8 cellular contexts compared by ENCODE assay signal in genomic region chrX:135985123-135985973, GRCh38. TPM values are rescaled to one million over a fixed set of nuclear protein-coding genes. Genes with fewer than 3 reads are reported as not detected.
DNase-seq lines count a peak whose midpoint lies in the region; ATAC-seq, FAIRE-seq and TF ChIP-seq lines count a peak whose summit lies in the region.

Gene SLC9A6, plus strand, starts transcription at chrX:135985435. Its CDS starts 224 bp downstream, at chrX:135985659.

- TF ChIP-seq CTCF in Loucy (conservative IDR thresholded peaks at IDR 0.05; ENCODE audit: low read length) (no peak), SK-N-SH (IDR thresholded peaks at IDR 0.05) (0 out of 2 replicates have a peak, but pooled peaks have one; percentile 6), pancreas (IDR thresholded peaks at IDR 0.05) (no peak), tibial nerve (IDR thresholded peaks at IDR 0.05) (no peak)

- 0 to 1% methylated on average over 4 to 23 of the region's 69 CpGs for WGBS in GM23248 (ENCODE audit: low coverage in 1 of 2, low lambda C conversion rate in 2 of 2, missing lambda C conversion rate in 2 of 2), 2 experiments
- WGBS in SK-N-SH (ENCODE audit: low lambda C conversion rate): 4% methylated on average over 20 of the region's 69 CpGs
- 0 to 31% methylated on average over 30 to 66 of the region's 69 CpGs for WGBS in pancreas, 2 donors
- 0 to 39% methylated on average over 8 to 48 of the region's 69 CpGs for WGBS in tibial nerve, 2 donors

- H3K27ac Mint-ChIP-seq in activated naive CD8-positive, alpha-beta T cell: peak within 1 kb of the TSS; percentile 94

- TF ChIP-seq EP300 in SK-N-SH (IDR thresholded peaks at IDR 0.05; ENCODE audit: borderline replicate concordance in 1 of 2, low read depth in 1 of 2, low read length in 1 of 2) (no peak), tibial nerve (IDR thresholded peaks at IDR 0.05) (peak in 1 of 2 donors; percentile 64)

- no peak for FAIRE-seq in pancreas (lab: Jason Lieb, UNC)

- intact Hi-C loops in Right ventricle myocardium superior (cut with DNase I) (no loop called here), pancreas (cut with DNase I) (no loop called here)

- H3F3A ChIP-seq in GM23248 (ENCODE audit: insufficient read depth) (no peaks in the 10 kb centered on the region), Loucy (ENCODE audit: low read depth) (no peaks in the 10 kb centered on the region), SK-N-SH (replicated peaks; ENCODE audit: insufficient read depth) (peaks cover 3% of the 10 kb centered on the region)

- H3K9me2 ChIP-seq in GM23248 (ENCODE audit: insufficient read depth) (no peaks in the 10 kb centered on the region), Loucy (replicated peaks; ENCODE audit: low read depth, low read length) (no peaks in the 10 kb centered on the region), SK-N-SH (no peaks in the 10 kb centered on the region)

- H2AFZ ChIP-seq in GM23248: peak within 1 kb of the TSS; percentile 96
- peak within 1 kb of the TSS; percentile 95 for H2AFZ ChIP-seq in Loucy (ENCODE audit: low read length)
- H2AFZ ChIP-seq in SK-N-SH (ENCODE audit: low read depth): peak within 1 kb of the TSS; percentile 93

- DNase-seq in GM23248 (peak; percentile 73), SK-N-SH (peak; percentile 90), Right ventricle myocardium superior (peak; percentile 84), pancreas (peak; percentile 64 to 87 (median 74)), tibial nerve (ENCODE audit: low spot score in 2 of 2) (peak; percentile 41 to 45)

- H3K4me3 ChIP-seq in GM23248 (peak within 1 kb of the TSS; percentile 83), Loucy (ENCODE audit: low read length, poor library complexity, severe bottlenecking) (peak within 1 kb of the TSS; percentile 87), SK-N-SH (ENCODE audit: low read depth in 2 of 2, low read length in 1 of 2) (peak within 1 kb of the TSS; percentile 68 to 70), pancreas (peak within 1 kb of the TSS; percentile 34 to 62 (median 54)), tibial nerve (peak within 1 kb of the TSS; percentile 51 to 78 (median 54))

- H3K4me1 ChIP-seq in ES-I3 (ENCODE audit: insufficient read depth, low read length): no peaks in the 10 kb centered on the region
- peaks cover 13% of the 10 kb centered on the region; the same call in 1 of the 2 replicates for H3K4me1 ChIP-seq in GM23248 (ENCODE audit: insufficient read depth)
- H3K4me1 ChIP-seq in Loucy (ENCODE audit: insufficient read depth, low read length, poor library complexity, severe bottlenecking): peaks cover 29% of the 10 kb centered on the region
- H3K4me1 ChIP-seq in SK-N-SH (ENCODE audit: control insufficient read depth in 1 of 2, insufficient read depth in 2 of 2, low read depth in 1 of 2, low read length in 1 of 2): no peaks in the 10 kb centered on the region; a peak in 2 of 4 replicates
- peaks cover 0 to 4% (median 0%) of the 10 kb centered on the region in 3 donors for H3K4me1 ChIP-seq in pancreas
- peaks cover 0 to 17% (median 0%) of the 10 kb centered on the region in 4 donors for H3K4me1 ChIP-seq in tibial nerve

- no peaks in the 10 kb centered on the region for H3K27me3 Mint-ChIP-seq in activated naive CD8-positive, alpha-beta T cell

- H3K79me2 ChIP-seq in GM23248 (ENCODE audit: insufficient read depth): no peaks in the 10 kb centered on the region; the same call in 1 of the 2 replicates
- peaks cover 34% of the 10 kb centered on the region for H3K79me2 ChIP-seq in Loucy (ENCODE audit: insufficient read depth, low read length)
- H3K79me2 ChIP-seq in SK-N-SH (ENCODE audit: insufficient read depth): peaks cover 5% of the 10 kb centered on the region; the same call in 1 of the 2 replicates

- H3K4me2 ChIP-seq in GM23248 (ENCODE audit: unreplicated experiment) (peak within 1 kb of the TSS; percentile 86), Loucy (ENCODE audit: low read depth, low read length, poor library complexity, severe bottlenecking) (peak within 1 kb of the TSS; percentile 83), SK-N-SH (peak within 1 kb of the TSS; percentile 81)

- TF ChIP-seq POLR2A in tibial nerve (IDR thresholded peaks at IDR 0.05): peak in 1 of 2 donors; percentile 42

- H3K36me3 ChIP-seq in ES-I3 (ENCODE audit: insufficient read depth, low read length): no peaks in the 10 kb centered on the region
- no peaks in the 10 kb centered on the region for H3K36me3 ChIP-seq in GM23248 (ENCODE audit: low read depth)
- H3K36me3 ChIP-seq in Loucy (ENCODE audit: insufficient read depth, low read length): no peaks in the 10 kb centered on the region
- no peaks in the 10 kb centered on the region for H3K36me3 ChIP-seq in SK-N-SH (replicated peaks in 1 of 2; ENCODE audit: control insufficient read depth in 1 of 2, insufficient read depth in 2 of 2, low read length in 1 of 2)
- no peaks in the 10 kb centered on the region for H3K36me3 ChIP-seq in pancreas
- no peaks in the 10 kb centered on the region for H3K36me3 ChIP-seq in tibial nerve

- peak within 1 kb of the TSS; percentile 98 for H3K9ac ChIP-seq in ES-I3 (ENCODE audit: low read depth, low read length)
- H3K9ac ChIP-seq in GM23248: peak within 1 kb of the TSS; percentile 83
- peak within 1 kb of the TSS; percentile 80 for H3K9ac ChIP-seq in Loucy (ENCODE audit: low read depth, low read length, poor library complexity, severe bottlenecking)
- H3K9ac ChIP-seq in SK-N-SH: peak within 1 kb of the TSS; percentile 55

- no peaks in the 10 kb centered on the region for H3K9me3 Mint-ChIP-seq in activated naive CD8-positive, alpha-beta T cell (ENCODE audit: low read depth)

- no peak for TF ChIP-seq RAD21 in SK-N-SH (IDR thresholded peaks at IDR 0.05; ENCODE audit: low read length)

- no peaks in the 10 kb centered on the region for H4K20me1 ChIP-seq in GM23248 (ENCODE audit: insufficient read depth)
- H4K20me1 ChIP-seq in Loucy (ENCODE audit: insufficient read depth, low read length, poor library complexity, severe bottlenecking): peaks cover 5% of the 10 kb centered on the region
- H4K20me1 ChIP-seq in SK-N-SH (ENCODE audit: insufficient read depth): no peaks in the 10 kb centered on the region

- H3K36me3 Mint-ChIP-seq in activated naive CD8-positive, alpha-beta T cell: no peaks in the 10 kb centered on the region

- no peaks in the 10 kb centered on the region for H3K27me3 ChIP-seq in GM23248 (replicated peaks; ENCODE audit: insufficient read depth)
- no peaks in the 10 kb centered on the region for H3K27me3 ChIP-seq in Loucy (ENCODE audit: insufficient read depth, low read length, poor library complexity, severe bottlenecking)
- peaks cover 5% of the 10 kb centered on the region; the same call in 1 of the 2 replicates for H3K27me3 ChIP-seq in SK-N-SH (ENCODE audit: insufficient read depth)
- no peaks in the 10 kb centered on the region for H3K27me3 ChIP-seq in pancreas
- peaks cover 0 to 4% of the 10 kb centered on the region in 2 donors for H3K27me3 ChIP-seq in tibial nerve

- H3K4me3 Mint-ChIP-seq in activated naive CD8-positive, alpha-beta T cell: peak within 1 kb of the TSS; percentile 94

- POLR2A ChIA-PET in SK-N-SH (lab: Yijun Ruan, JAX): interaction anchor here (1.5 kb wide), 1 partner anchor 11 kb away, joined by 5 read pairs; the partner anchor contains the start of gene MMGT1

- H3K9me3 ChIP-seq in ES-I3 (ENCODE audit: control insufficient read depth, insufficient read depth, low read length) (no peaks in the 10 kb centered on the region), GM23248 (ENCODE audit: low read depth) (no peaks in the 10 kb centered on the region), Loucy (ENCODE audit: insufficient read depth, low read depth, low read length) (no peaks in the 10 kb centered on the region), SK-N-SH (no peaks in the 10 kb centered on the region), pancreas (no peaks in the 10 kb centered on the region), tibial nerve (no peaks in the 10 kb centered on the region)

- ATAC-seq in Right ventricle myocardium superior (ENCODE audit: poor library complexity) (peak; percentile 99), pancreas (peak; percentile 98 to 99 (median 98))

- H3K4me1 Mint-ChIP-seq in activated naive CD8-positive, alpha-beta T cell (ENCODE audit: low read depth): peaks cover 60% of the 10 kb centered on the region

- H3K27ac ChIP-seq in GM23248: peak within 1 kb of the TSS; percentile 34
- peak within 1 kb of the TSS; percentile 22 to 69; a peak in 3 of 4 replicates for H3K27ac ChIP-seq in SK-N-SH (ENCODE audit: low read depth in 2 of 2, low read length in 1 of 2)
- peak within 1 kb of the TSS; percentile 20 to 61 (median 54) for H3K27ac ChIP-seq in pancreas
- peak within 1 kb of the TSS; percentile 83 to 91 (median 85) for H3K27ac ChIP-seq in tibial nerve

- in situ Hi-C loops in GM23248 (cut with MboI): no loop called here

- CTCF ChIA-PET in SK-N-SH (lab: Yijun Ruan, JAX): interaction anchor here (0.5 to 1.5 kb wide), 3 partner anchors 16 to 43 kb away, joined by 3 read pairs; no protein-coding TSS in a partner anchor

TF ChIP-seq in SK-N-SH, 30 proteins besides CTCF, POLR2A, EP300 and RAD21:
- TF ChIP-seq MEF2A (IDR thresholded peaks at IDR 0.05; ENCODE audit: borderline replicate concordance, low read depth) (no peak), EZH2phosphoT487 (IDR thresholded peaks at IDR 0.05; ENCODE audit: borderline replicate concordance, low read depth) (no peak), TEAD4 (IDR thresholded peaks at IDR 0.05; ENCODE audit: borderline replicate concordance, insufficient read depth) (no peak), MXI1 (IDR thresholded peaks at IDR 0.05; ENCODE audit: low read depth, low read length) (0 out of 2 replicates have a peak, but pooled peaks have one; percentile 13), SIN3A (IDR thresholded peaks at IDR 0.05; ENCODE audit: borderline replicate concordance, low read depth, low read length) (no peak)

RNA-seq across cellular contexts. Expression of gene SLC9A6, which starts in this region (rescaled TPM):
- total RNA-seq in GM23248 (2014; rRNA removed; shearing (Covaris generic)): 24.5 and 27.0 TPM in 2 replicates
- polyA plus RNA-seq in GM23248 (2016; fragmentation: Nextera tagmentation; extraction: Ambion mirVana): 11.4 and 13.1 TPM in 2 replicates
- polyA plus RNA-seq in SK-N-SH (2012; rRNA removed): 5.0 and 6.7 TPM in 2 replicates
- polyA plus RNA-seq in SK-N-SH (2012; cell fraction: cytosol; rRNA removed): 6.8 and 7.2 TPM in 2 replicates
- 2.7 and 6.3 TPM in 2 replicates for polyA plus RNA-seq in SK-N-SH (2012; cell fraction: nucleus; rRNA removed)
- total RNA-seq in Right ventricle myocardium superior: 16.1 TPM
- 1 to 10 TPM; 2.1 to 8.3 (median 4.4) TPM for total RNA-seq in pancreas
- 1 to 10 TPM; 2.8 to 6.2 TPM for polyA plus RNA-seq in pancreas
- total RNA-seq in tibial nerve: 10 to 100 TPM; 12.9 to 23.9 (median 18.7) TPM

Comparison
In these comparisons a context has a peak if more than half of its experiments do, and no peak if none do; other contexts are left out.
1. Peak in every context shown above with its lines: DNase-seq, ATAC-seq, H3K4me3 ChIP-seq and H3K27ac ChIP-seq.
2. H3K27ac ChIP-seq: peak in every context shown above with its lines; median percentile 85 in tibial nerve; 54 in pancreas; 46 in SK-N-SH; 34 in GM23248.